Comparison of ENCODE assay signal across 10 cellular contexts in the genomic region with DNA sequence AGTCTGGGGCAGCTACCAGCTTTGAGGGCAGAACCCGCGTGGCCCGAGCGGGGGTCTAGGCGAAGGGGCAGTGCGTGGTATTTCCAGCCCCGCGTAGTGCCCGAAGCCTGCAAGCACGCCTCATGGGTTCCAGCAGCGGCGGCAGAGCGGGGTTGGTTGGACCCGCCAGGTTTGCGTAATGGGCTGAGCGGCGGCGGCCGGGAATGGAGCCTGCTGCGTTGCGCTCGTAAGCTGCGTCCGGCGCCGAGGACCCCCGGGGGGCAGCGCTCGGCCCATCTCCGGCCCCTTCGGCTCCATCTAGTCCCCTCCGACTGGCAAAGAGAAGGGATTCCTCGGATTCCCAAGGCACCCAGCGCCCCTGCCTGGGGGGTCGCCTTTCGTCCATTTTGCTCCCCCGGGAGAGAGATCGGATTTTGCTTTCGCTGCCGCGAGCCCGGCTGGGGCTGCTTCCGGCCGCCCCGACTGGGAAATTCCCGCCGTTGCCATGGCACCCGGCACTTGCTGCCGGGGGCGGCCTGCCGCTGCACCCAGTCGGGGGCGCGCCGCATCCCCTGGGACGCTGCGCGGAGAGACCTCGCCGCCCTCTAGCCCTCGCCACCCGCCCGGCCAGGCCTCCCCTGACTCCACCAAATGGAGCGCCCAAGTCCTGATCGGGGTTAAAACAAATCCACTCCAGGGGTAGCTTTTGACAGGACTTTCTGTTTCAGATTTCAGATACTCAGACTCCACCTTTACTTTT. TPM values are rescaled to one million over a fixed set of nuclear protein-coding genes. Genes with fewer than 3 reads are reported as not detected.
A peak's percentile ranks its signal among the peaks of the same experiment; 100 is the strongest.
DNase-seq lines count a peak whose midpoint lies in the region; ATAC-seq and TF ChIP-seq lines count a peak whose summit lies in the region.
"Not testable (repeated sequence)": the region's sequence is repeated elsewhere in the genome, so short reads cannot be mapped to it uniquely, and the experiment has no call there.
"Had no signal": no experiment of that assay in that cellular context is flagged by ENCODE, and none has a peak within 500 bp of the region (broad histone marks: within the 10 kb centered on the region; RNA-seq: fewer than 3 reads in every experiment).

No MANE protein-coding gene starts in this region.

- not testable (repeated sequence) for H3K36me3 Mint-ChIP-seq in activated T-cell treated with anti-CD3 and anti-CD28 coated beads, Interleukin-2, amount 50 U/mL, for 24 hours (ENCODE audit: low read depth)

- not testable (repeated sequence) for H3K27me3 ChIP-seq in MG63; colonic mucosa; left lung; rectal smooth muscle tissue (ENCODE audit: control insufficient read depth, insufficient read depth, low read length)

- H3K9me3 Mint-ChIP-seq in activated T-cell treated with anti-CD3 and anti-CD28 coated beads, Interleukin-2, amount 50 U/mL, for 24 hours: not testable (repeated sequence)

- intact Hi-C loops in colonic mucosa (cut with DNase I); left lung (cut with DNase I): not testable (repeated sequence)

- H3K27ac ChIP-seq in colonic mucosa (peak overlapping the region; percentile 74), left lung (peak overlapping the region; percentile 53 to 91), rectal smooth muscle tissue (ENCODE audit: low read depth, low read length) (peak overlapping the region; percentile 37)

- not testable (repeated sequence) for H3K4me1 ChIP-seq in colonic mucosa; left lung; rectal smooth muscle tissue (ENCODE audit: control insufficient read depth, insufficient read depth, low read length)

- not testable (repeated sequence) for H3K4me1 Mint-ChIP-seq in activated T-cell treated with anti-CD3 and anti-CD28 coated beads, Interleukin-2, amount 50 U/mL, for 24 hours (ENCODE audit: low read depth)

- DNase-seq in Caki2 (ENCODE audit: low read depth) (peak; percentile 28), MG63 (peak; percentile 50), T-helper 2 cell (peak; percentile 71 to 89 (median 78)), colonic mucosa (peak; percentile 57), left lung (peak; percentile 66 to 89)
- DNase-seq in activated T-cell treated with anti-CD3 and anti-CD28 coated beads, Interleukin-2, amount 50 U/mL, for 24 hours: peak; percentile 77
- peak; percentile 30 to 34 for DNase-seq in stimulated activated CD8-positive, alpha-beta memory T cell treated with anti-CD3 and anti-CD28 coated beads, Interleukin-7, amount 100 ng/mL, for 4 hours (ENCODE audit: low read depth in 2 of 2)

- TF ChIP-seq CTCF in colonic mucosa (IDR thresholded peaks at IDR 0.05); left lung (IDR thresholded peaks at IDR 0.05): not testable (repeated sequence)

- peak overlapping the region; percentile 88 for H3K27ac Mint-ChIP-seq in activated T-cell treated with anti-CD3 and anti-CD28 coated beads, Interleukin-2, amount 50 U/mL, for 24 hours

- H3K9me3 ChIP-seq in MG63, colonic mucosa, left lung: not testable (repeated sequence)

- H3K4me3 ChIP-seq in MG63: peak overlapping the region; percentile 53
- H3K4me3 ChIP-seq in colonic mucosa: peak overlapping the region; percentile 40
- peak overlapping the region; percentile 45 to 50 for H3K4me3 ChIP-seq in left lung
- H3K4me3 ChIP-seq in rectal smooth muscle tissue (ENCODE audit: low read length): peak overlapping the region; percentile 54

- not testable (repeated sequence) for H3K27me3 Mint-ChIP-seq in activated T-cell treated with anti-CD3 and anti-CD28 coated beads, Interleukin-2, amount 50 U/mL, for 24 hours

- in situ Hi-C loops in Caki2 (cut with HindIII; ENCODE audit: low pct_unique_long_range_greater_than_20kb, low sequenced_read_pairs): not testable (repeated sequence)

- not testable (repeated sequence) for H3K9ac ChIP-seq in colonic mucosa (ENCODE audit: low read depth in 2 of 2, low read length in 2 of 2); rectal smooth muscle tissue (ENCODE audit: low read length)

- H3K36me3 ChIP-seq in MG63; colonic mucosa; left lung; rectal smooth muscle tissue (ENCODE audit: control insufficient read depth, insufficient read depth, low read length): not testable (repeated sequence)

- peak overlapping the region; percentile 77 for H3K4me3 Mint-ChIP-seq in activated T-cell treated with anti-CD3 and anti-CD28 coated beads, Interleukin-2, amount 50 U/mL, for 24 hours

- ATAC-seq in left lung: not testable (repeated sequence)

RNA-seq across cellular contexts. Expression of a gene that starts 24.2 kb away (rescaled TPM):
- total RNA-seq in Caki2 (2014; rRNA removed; shearing (Covaris generic); ENCODE audit: low replicate concordance): not detected in 2 replicates
- total RNA-seq in MG63 (2014; rRNA removed; shearing (Covaris generic); ENCODE audit: low replicate concordance): not detected in 2 replicates
- total RNA-seq in colonic mucosa: not detected
- not detected for total RNA-seq in left lung
- total RNA-seq: glomerular endothelial cell, subcutaneous adipose tissue had no signal

Comparison
In these comparisons a context has a peak if more than half of its experiments do, and no peak if none do; other contexts are left out.
1. DNase-seq: peak in every context shown above with its lines; median percentile 78 in T-helper 2 cell; 78 in left lung; 77 in activated T-cell treated with anti-CD3 and anti-CD28 coated beads, Interleukin-2, amount 50 U/mL, for 24 hours; 57 in colonic mucosa; 50 in MG63; 32 in stimulated activated CD8-positive, alpha-beta memory T cell treated with anti-CD3 and anti-CD28 coated beads, Interleukin-7, amount 100 ng/mL, for 4 hours; 28 in Caki2.